Comparison of ENCODE assay signal across 19 cellular contexts in the genomic region with DNA sequence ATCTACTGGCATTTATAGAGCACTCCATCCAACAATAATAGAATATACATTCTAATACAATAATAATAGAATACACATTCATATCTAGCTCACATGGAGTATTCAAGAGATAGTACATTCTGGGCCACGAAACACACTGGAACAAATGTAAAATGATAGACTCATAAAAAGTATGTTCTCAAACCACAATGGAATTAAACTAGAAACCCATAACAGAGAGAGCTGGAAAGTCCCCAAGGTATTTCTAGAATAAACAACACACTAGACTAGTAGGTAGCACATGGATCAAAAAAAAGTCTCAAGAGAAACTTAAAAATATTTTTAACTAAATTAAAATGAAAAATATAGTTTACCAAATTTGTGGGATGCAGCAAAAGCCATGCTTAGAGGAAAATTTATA. TPM values are rescaled to one million over a fixed set of nuclear protein-coding genes. Genes with fewer than 3 reads are reported as not detected.
DNase-seq lines count a peak whose midpoint lies in the region; ATAC-seq and TF ChIP-seq lines count a peak whose summit lies in the region.
"Had no signal": no experiment of that assay in that cellular context is flagged by ENCODE, and none has a peak within 500 bp of the region (broad histone marks: within the 10 kb centered on the region; RNA-seq: fewer than 3 reads in every experiment).

No MANE protein-coding gene starts in this region.

- ATAC-seq in activated naive CD8-positive, alpha-beta T cell treated with anti-CD3 and anti-CD28 coated beads, Interleukin-2, amount 50 U/mL, for 24 hours = peak; percentile 43
- ATAC-seq in stimulated activated naive B cell treated with anti-CD40 and anti-IgM and Interleukin-4, amounts not matched to agents 10 μg/mL and 1 μg/mL and 100 μg/mL, for 72 hours (replicated peaks) = peak; percentile 46 to 48

- DNase-seq in activated naive CD8-positive, alpha-beta T cell treated with anti-CD3 and anti-CD28 coated beads, Interleukin-2, amount 50 U/mL, for 24 hours = no peak
- DNase-seq in activated naive CD8-positive, alpha-beta T cell treated with anti-CD3 and anti-CD28 coated beads for 36 hours = no peak
- peak; percentile 63 for DNase-seq in MM.1S
- no peak for DNase-seq in stimulated activated naive B cell treated with anti-CD40 and anti-IgM and Interleukin-4, amounts not matched to agents 10 μg/mL and 1 μg/mL and 100 μg/mL, for 72 hours
- DNase-seq in HuH-7.5 (ENCODE audit: low spot score) = no peak
- DNase-seq in HPDE6-E6E7 (ENCODE audit: extremely low spot score) = no peak
- DNase-seq: C1 segment of cervical spinal cord; Calu3; CD4-positive, alpha-beta memory T cell; COR-L47; DMS53; DMS79 treated with DMSO at 0.1 percent for 48 hours; GOT3; HFFc6 had no signal

- peaks cover 11% of the 10 kb centered on the region for H3K36me3 Mint-ChIP-seq in activated naive CD8-positive, alpha-beta T cell treated with anti-CD3 and anti-CD28 coated beads, Interleukin-2, amount 50 U/mL, for 24 hours (ENCODE audit: low read depth)
- peaks cover 16% of the 10 kb centered on the region for H3K36me3 Mint-ChIP-seq in activated naive CD8-positive, alpha-beta T cell treated with anti-CD3 and anti-CD28 coated beads for 36 hours
- peaks cover 14 to 46% of the 10 kb centered on the region in 2 donors for H3K36me3 Mint-ChIP-seq in stimulated activated naive B cell treated with anti-CD40 and anti-IgM and Interleukin-4, amounts not matched to agents 10 μg/mL and 1 μg/mL and 100 μg/mL, for 72 hours

- H3K27ac Mint-ChIP-seq in activated naive CD8-positive, alpha-beta T cell treated with anti-CD3 and anti-CD28 coated beads, Interleukin-2, amount 50 U/mL, for 24 hours = peak overlapping the region; percentile 57
- H3K27ac Mint-ChIP-seq in activated naive CD8-positive, alpha-beta T cell treated with anti-CD3 and anti-CD28 coated beads for 36 hours = no peak overlapping the region
- peak overlapping the region; percentile 7 for H3K27ac Mint-ChIP-seq in stimulated activated naive B cell treated with anti-CD40 and anti-IgM and Interleukin-4, amounts not matched to agents 10 μg/mL and 1 μg/mL and 100 μg/mL, for 72 hours
- H3K27ac Mint-ChIP-seq: CD4-positive, alpha-beta memory T cell; HFFc6 had no signal

- no peaks in the 10 kb centered on the region for H3K9me2 ChIP-seq in MM.1S (replicated peaks; ENCODE audit: insufficient read depth, low read length)

- H3K27me3 Mint-ChIP-seq in activated naive CD8-positive, alpha-beta T cell treated with anti-CD3 and anti-CD28 coated beads, Interleukin-2, amount 50 U/mL, for 24 hours = no peaks in the 10 kb centered on the region
- no peaks in the 10 kb centered on the region for H3K27me3 Mint-ChIP-seq in activated naive CD8-positive, alpha-beta T cell treated with anti-CD3 and anti-CD28 coated beads for 36 hours
- no peaks in the 10 kb centered on the region for H3K27me3 Mint-ChIP-seq in stimulated activated naive B cell treated with anti-CD40 and anti-IgM and Interleukin-4, amounts not matched to agents 10 μg/mL and 1 μg/mL and 100 μg/mL, for 72 hours
- H3K27me3 Mint-ChIP-seq: CD4-positive, alpha-beta memory T cell had no signal

- H3K27ac ChIP-seq in KMS-11 (peak overlapping the region; percentile 51), MM.1S (ENCODE audit: low read length) (peak overlapping the region; percentile 45; the same call in 1 of the 2 replicates)

- H3K4me1 Mint-ChIP-seq in activated naive CD8-positive, alpha-beta T cell treated with anti-CD3 and anti-CD28 coated beads, Interleukin-2, amount 50 U/mL, for 24 hours = peaks cover 32% of the 10 kb centered on the region
- peaks cover 11% of the 10 kb centered on the region for H3K4me1 Mint-ChIP-seq in activated naive CD8-positive, alpha-beta T cell treated with anti-CD3 and anti-CD28 coated beads for 36 hours
- H3K4me1 Mint-ChIP-seq in stimulated activated naive B cell treated with anti-CD40 and anti-IgM and Interleukin-4, amounts not matched to agents 10 μg/mL and 1 μg/mL and 100 μg/mL, for 72 hours = peaks cover 11 to 35% of the 10 kb centered on the region in 2 donors

- no peaks in the 10 kb centered on the region for H3K79me2 ChIP-seq in KMS-11 (ENCODE audit: insufficient read depth, low read depth)
- H3K79me2 ChIP-seq in MM.1S (ENCODE audit: low read length) = no peaks in the 10 kb centered on the region

- no peak overlapping the region for H3K4me3 Mint-ChIP-seq in activated naive CD8-positive, alpha-beta T cell treated with anti-CD3 and anti-CD28 coated beads, Interleukin-2, amount 50 U/mL, for 24 hours
- H3K4me3 Mint-ChIP-seq in activated naive CD8-positive, alpha-beta T cell treated with anti-CD3 and anti-CD28 coated beads for 36 hours = no peak overlapping the region
- no peak overlapping the region for H3K4me3 Mint-ChIP-seq in stimulated activated naive B cell treated with anti-CD40 and anti-IgM and Interleukin-4, amounts not matched to agents 10 μg/mL and 1 μg/mL and 100 μg/mL, for 72 hours
- H3K4me3 Mint-ChIP-seq: CD4-positive, alpha-beta memory T cell; HFFc6 had no signal

- peaks cover 7% of the 10 kb centered on the region; the same call in 1 of the 2 replicates for H3F3A ChIP-seq in MM.1S (ENCODE audit: insufficient read depth, low read length)

- peak overlapping the region; percentile 27 for H3K4me2 ChIP-seq in KMS-11
- peak overlapping the region; percentile 41 for H3K4me2 ChIP-seq in MM.1S (ENCODE audit: low read depth, low read length)

- H4K20me1 ChIP-seq in KMS-11 (ENCODE audit: insufficient read depth) = no peaks in the 10 kb centered on the region
- no peaks in the 10 kb centered on the region for H4K20me1 ChIP-seq in MM.1S (ENCODE audit: insufficient read depth, low read length)

- H3K9ac ChIP-seq in KMS-11 = 0 out of 2 replicates have a peak overlapping the region, but pooled peaks have one; percentile 16
- no peak overlapping the region for H3K9ac ChIP-seq in MM.1S (ENCODE audit: low read length)

- no peaks in the 10 kb centered on the region for H3K9me3 ChIP-seq in MM.1S (replicated peaks; ENCODE audit: insufficient read depth, low read length)
- H3K9me3 ChIP-seq: HAP-1 had no signal

- H3K9me3 Mint-ChIP-seq in activated naive CD8-positive, alpha-beta T cell treated with anti-CD3 and anti-CD28 coated beads, Interleukin-2, amount 50 U/mL, for 24 hours = peaks cover 10% of the 10 kb centered on the region
- peaks cover 6% of the 10 kb centered on the region for H3K9me3 Mint-ChIP-seq in activated naive CD8-positive, alpha-beta T cell treated with anti-CD3 and anti-CD28 coated beads for 36 hours
- H3K9me3 Mint-ChIP-seq in stimulated activated naive B cell treated with anti-CD40 and anti-IgM and Interleukin-4, amounts not matched to agents 10 μg/mL and 1 μg/mL and 100 μg/mL, for 72 hours = peaks cover 1 to 4% of the 10 kb centered on the region in 2 donors
- H3K9me3 Mint-ChIP-seq: HFFc6 had no signal

- TF ChIP-seq CTCF in KMS-11 (conservative IDR thresholded peaks at IDR 0.05; ENCODE audit: low read depth, low read length) = no peak
- no peak for TF ChIP-seq CTCF in MM.1S (IDR thresholded peaks at IDR 0.05; ENCODE audit: low read length)

- no peaks in the 10 kb centered on the region for H3K36me3 ChIP-seq in KMS-11 (ENCODE audit: insufficient read depth)
- no peaks in the 10 kb centered on the region for H3K36me3 ChIP-seq in MM.1S (replicated peaks; ENCODE audit: insufficient read depth, low read length)
- H3K36me3 ChIP-seq: HAP-1 had no signal

- H3K4me3 ChIP-seq in KMS-11 (IDR thresholded peaks at IDR 0.05; ENCODE audit: insufficient read depth, low read depth, low read length) (no peak overlapping the region), MM.1S (ENCODE audit: low read length) (no peak overlapping the region)
- H3K4me3 ChIP-seq: HAP-1 had no signal

- H3K4me1 ChIP-seq in KMS-11 (ENCODE audit: low read depth, poor library complexity, severe bottlenecking) (peaks cover 37% of the 10 kb centered on the region), MM.1S (ENCODE audit: low read length) (peaks cover 22% of the 10 kb centered on the region)
- H3K4me1 ChIP-seq: HAP-1 had no signal

- no peaks in the 10 kb centered on the region for H3K27me3 ChIP-seq in KMS-11 (ENCODE audit: insufficient read depth, low read depth)
- H3K27me3 ChIP-seq in MM.1S (replicated peaks; ENCODE audit: insufficient read depth, low read length) = no peaks in the 10 kb centered on the region

- no peak overlapping the region for H2AFZ ChIP-seq in KMS-11 (ENCODE audit: low read depth)
- peak overlapping the region; percentile 18; the same call in 1 of the 2 replicates for H2AFZ ChIP-seq in MM.1S (ENCODE audit: low read length)

RNA-seq across cellular contexts. Expression of a gene that starts 9.1 kb away (rescaled TPM):
- total RNA-seq in activated naive CD8-positive, alpha-beta T cell treated with anti-CD3 and anti-CD28 coated beads for 36 hours = under 1 TPM; 0.40 to 0.41 TPM
- total RNA-seq: A172, Daoy, G401, HFFc6 had no signal

RNA-seq across cellular contexts. Expression of a gene that starts 20.8 kb away (rescaled TPM):
- 10 to 100 TPM; 18.1 to 20.1 TPM for total RNA-seq in activated naive CD8-positive, alpha-beta T cell treated with anti-CD3 and anti-CD28 coated beads for 36 hours

RNA-seq across cellular contexts. Expression of a gene that starts 24.3 kb away (rescaled TPM):
- total RNA-seq in activated naive CD8-positive, alpha-beta T cell treated with anti-CD3 and anti-CD28 coated beads for 36 hours = 10 to 100 TPM; 21.5 to 26.6 TPM

RNA-seq across cellular contexts. Expression of a gene that starts 28.7 kb away (rescaled TPM):
- total RNA-seq in activated naive CD8-positive, alpha-beta T cell treated with anti-CD3 and anti-CD28 coated beads for 36 hours = 10 to 100 TPM; 48.0 to 55.4 TPM

RNA-seq across cellular contexts. Expression of a gene that starts 39.0 kb away (rescaled TPM):
- 10 to 100 TPM; 24.6 to 25.5 TPM for total RNA-seq in activated naive CD8-positive, alpha-beta T cell treated with anti-CD3 and anti-CD28 coated beads for 36 hours
